In genomic region chr11:35407041-35407440, GRCh38 we compare ENCODE assay signal across 6 cellular contexts.
"Had no signal": no experiment of that assay in that cellular context is flagged by ENCODE, and none has a peak within 500 bp of the region (broad histone marks: within the 10 kb centered on the region; RNA-seq: fewer than 3 reads in every experiment).

No MANE protein-coding gene starts in this region.

- H3K9me3 ChIP-seq: HAP-1 had no signal

- H3K9ac ChIP-seq: GM23248 had no signal

- H3K4me1 ChIP-seq: HAP-1 had no signal

- H3K36me3 ChIP-seq: HAP-1 had no signal

- DNase-seq: GM23248, GOT3, H7, HFFc6 had no signal

- H3K4me3 ChIP-seq: GM23248, HAP-1 had no signal

- H2AFZ ChIP-seq: GM23248 had no signal

- H3K27ac ChIP-seq: GM23248, HL-60 had no signal
